13 cellular contexts compared by ENCODE assay signal in genomic region chr6:11221623-11222384, GRCh38. TPM values are rescaled to one million over a fixed set of nuclear protein-coding genes. Genes with fewer than 3 reads are reported as not detected.
A peak's percentile ranks its signal among the peaks of the same experiment; 100 is the strongest.
DNase-seq lines count a peak whose midpoint lies in the region; ATAC-seq, FAIRE-seq and TF ChIP-seq lines count a peak whose summit lies in the region.
"Had no signal": no experiment of that assay in that cellular context is flagged by ENCODE, and none has a peak within 500 bp of the region (broad histone marks: within the 10 kb centered on the region; RNA-seq: fewer than 3 reads in every experiment).

No MANE protein-coding gene starts in this region.

- intact Hi-C loops in cardiac septum (cut with DNase I): loop anchor here (5.0 kb wide), 1 partner anchor 210 kb away; no protein-coding TSS in a partner anchor
- intact Hi-C loops in uterus (cut with DNase I; ENCODE audit: low total_unique reads): no loop called here

- TF ChIP-seq POLR2A in uterus (IDR thresholded peaks at IDR 0.05) (no peak), GM12891 (IDR thresholded peaks at IDR 0.05; ENCODE audit: low read depth, low read length) (no peak)

- peaks cover 69% of the 10 kb centered on the region for H3K36me3 Mint-ChIP-seq in activated naive CD8-positive, alpha-beta T cell treated with anti-CD3 and anti-CD28 coated beads, Interleukin-2, amount 10 ng/mL, durations not matched to agents 7 days and 5 days

- no peaks in the 10 kb centered on the region for H3K27me3 Mint-ChIP-seq in activated naive CD8-positive, alpha-beta T cell treated with anti-CD3 and anti-CD28 coated beads, Interleukin-2, amount 10 ng/mL, durations not matched to agents 7 days and 5 days
- H3K27me3 Mint-ChIP-seq: naive B cell had no signal

- H3K4me3 ChIP-seq in right atrium auricular region (no peak overlapping the region), uterus (no peak overlapping the region)
- H3K4me3 ChIP-seq: BLaER1 treated with 17β-estradiol and CSF1 and Interleukin-3, amounts not matched to agents 10 nM and 100 nM had no signal

- peak overlapping the region; percentile 91 to 92 for H3K27ac ChIP-seq in right atrium auricular region
- peak overlapping the region; percentile 35 to 94 for H3K27ac ChIP-seq in uterus
- H3K27ac ChIP-seq: BLaER1 treated with 17β-estradiol and CSF1 and Interleukin-3, amounts not matched to agents 10 nM and 100 nM had no signal

- POLR2A ChIA-PET in activated naive CD8-positive, alpha-beta T cell treated with anti-CD3 and anti-CD28 coated beads, Interleukin-2, amount 10 ng/mL, durations not matched to agents 7 days and 5 days (lab: Charles Lee): interaction anchor here (0.7 to 3.9 kb wide), 11 partner anchors 10 to 191 kb away, joined by 3 to 59 read pairs (median 6); partner anchors contain the start of gene NEDD9

- H3K36me3 ChIP-seq in right atrium auricular region (peaks cover 12% of the 10 kb centered on the region), uterus (no peaks in the 10 kb centered on the region)

- peak overlapping the region; percentile 74 for H3K27ac Mint-ChIP-seq in activated naive CD8-positive, alpha-beta T cell treated with anti-CD3 and anti-CD28 coated beads, Interleukin-2, amount 10 ng/mL, durations not matched to agents 7 days and 5 days

- H3K27me3 ChIP-seq in right atrium auricular region (no peaks in the 10 kb centered on the region), uterus (no peaks in the 10 kb centered on the region)
- H3K27me3 ChIP-seq: BLaER1 treated with 17β-estradiol and CSF1 and Interleukin-3, amounts not matched to agents 10 nM and 100 nM had no signal

- H3K4me1 ChIP-seq in right atrium auricular region (peaks cover 0 to 76% of the 10 kb centered on the region in 2 donors), uterus (peaks cover 6 to 8% of the 10 kb centered on the region in 2 donors)

- no peak for ATAC-seq in activated naive CD8-positive, alpha-beta T cell treated with anti-CD3 and anti-CD28 coated beads, Interleukin-2, amount 10 ng/mL, durations not matched to agents 7 days and 5 days (ENCODE audit: low read depth)
- ATAC-seq in GM18861 (IDR thresholded peaks at IDR 0.05; ENCODE audit: unreplicated experiment): no peak
- ATAC-seq: esophagus mucosa had no signal

- no peak for TF ChIP-seq CTCF in right atrium auricular region (IDR thresholded peaks at IDR 0.05)
- TF ChIP-seq CTCF in uterus (IDR thresholded peaks at IDR 0.05): no peak

- no peak for FAIRE-seq in GM12891 (lab: Jason Lieb, UNC)

- no peaks in the 10 kb centered on the region for H3K9me3 ChIP-seq in right atrium auricular region
- no peaks in the 10 kb centered on the region for H3K9me3 ChIP-seq in uterus

- no peak for DNase-seq in right atrium auricular region (ENCODE audit: low spot score)
- DNase-seq in cardiac septum (ENCODE audit: low spot score): no peak
- DNase-seq in activated naive CD8-positive, alpha-beta T cell treated with anti-CD3 and anti-CD28 coated beads, Interleukin-2, amount 10 ng/mL, durations not matched to agents 7 days and 5 days: no peak
- DNase-seq in lung microvascular endothelial cell (ENCODE audit: low read depth in 2 of 2): peak; percentile 23 to 47
- DNase-seq in uterus: no peak
- DNase-seq in iPS-NIHi11 (ENCODE audit: low spot score): no peak
- no peak for DNase-seq in GM12891 (ENCODE audit: insufficient read length, low spot score)
- DNase-seq: activated T-cell treated with anti-CD3 and anti-CD28 coated beads, Interleukin-2, amount 50 U/mL, for 1 hour; naive B cell; NCI-H524 had no signal

- H3K9me3 Mint-ChIP-seq in activated naive CD8-positive, alpha-beta T cell treated with anti-CD3 and anti-CD28 coated beads, Interleukin-2, amount 10 ng/mL, durations not matched to agents 7 days and 5 days: peaks cover 2% of the 10 kb centered on the region
- H3K9me3 Mint-ChIP-seq: naive B cell had no signal

- peak overlapping the region; percentile 53 for H3K4me3 Mint-ChIP-seq in activated naive CD8-positive, alpha-beta T cell treated with anti-CD3 and anti-CD28 coated beads, Interleukin-2, amount 10 ng/mL, durations not matched to agents 7 days and 5 days

- peaks cover 79% of the 10 kb centered on the region for H3K4me1 Mint-ChIP-seq in activated naive CD8-positive, alpha-beta T cell treated with anti-CD3 and anti-CD28 coated beads, Interleukin-2, amount 10 ng/mL, durations not matched to agents 7 days and 5 days

TF ChIP-seq in GM12891, 5 proteins besides CTCF, POLR2A, EP300 and RAD21:
- TF ChIP-seq TAF1 (IDR thresholded peaks at IDR 0.05; ENCODE audit: low read depth, low read length) (no peak), PAX5 (IDR thresholded peaks at IDR 0.05; ENCODE audit: insufficient read depth, low read length, severe bottlenecking) (no peak), POU2F2 (IDR thresholded peaks at IDR 0.05; ENCODE audit: low read depth, low read length) (no peak), POLR2AphosphoS5 (IDR thresholded peaks at IDR 0.05; ENCODE audit: low read depth, low read length) (no peak)
TF ChIP-seq in GM12891: peak in this region for 0.

RNA-seq across cellular contexts. Expression of gene NEDD9, which starts 10.7 kb away (rescaled TPM):
- 10 to 100 TPM; 47.3 to 56.2 TPM for total RNA-seq in right atrium auricular region
- total RNA-seq in cardiac septum: 14.1 TPM
- total RNA-seq in activated naive CD8-positive, alpha-beta T cell treated with anti-CD3 and anti-CD28 coated beads, Interleukin-2, amount 10 ng/mL, durations not matched to agents 7 days and 5 days: 10 to 100 TPM; 72.2 to 80.8 TPM
- total RNA-seq in lung microvascular endothelial cell: 70.2 and 177 TPM in 2 replicates
- 10 to 100 TPM; 36.2 to 99.1 (median 70.2) TPM for total RNA-seq in uterus
- 31.6 TPM for polyA plus RNA-seq in GM12891 (2012; ENCODE audit: low read depth, missing spikeins)

Comparison
In these comparisons a context has a peak if more than half of its experiments do, and no peak if none do; other contexts are left out.
1. DNase-seq: peak in lung microvascular endothelial cell (2 of 2); none in right atrium auricular region (single experiment), cardiac septum (single experiment), activated naive CD8-positive, alpha-beta T cell treated with anti-CD3 and anti-CD28 coated beads, Interleukin-2, amount 10 ng/mL, durations not matched to agents 7 days and 5 days (single experiment), uterus (0 of 2), iPS-NIHi11 (single experiment) and GM12891 (single experiment).